ENCODE assay signal across 1 cellular context in the genomic region with DNA sequence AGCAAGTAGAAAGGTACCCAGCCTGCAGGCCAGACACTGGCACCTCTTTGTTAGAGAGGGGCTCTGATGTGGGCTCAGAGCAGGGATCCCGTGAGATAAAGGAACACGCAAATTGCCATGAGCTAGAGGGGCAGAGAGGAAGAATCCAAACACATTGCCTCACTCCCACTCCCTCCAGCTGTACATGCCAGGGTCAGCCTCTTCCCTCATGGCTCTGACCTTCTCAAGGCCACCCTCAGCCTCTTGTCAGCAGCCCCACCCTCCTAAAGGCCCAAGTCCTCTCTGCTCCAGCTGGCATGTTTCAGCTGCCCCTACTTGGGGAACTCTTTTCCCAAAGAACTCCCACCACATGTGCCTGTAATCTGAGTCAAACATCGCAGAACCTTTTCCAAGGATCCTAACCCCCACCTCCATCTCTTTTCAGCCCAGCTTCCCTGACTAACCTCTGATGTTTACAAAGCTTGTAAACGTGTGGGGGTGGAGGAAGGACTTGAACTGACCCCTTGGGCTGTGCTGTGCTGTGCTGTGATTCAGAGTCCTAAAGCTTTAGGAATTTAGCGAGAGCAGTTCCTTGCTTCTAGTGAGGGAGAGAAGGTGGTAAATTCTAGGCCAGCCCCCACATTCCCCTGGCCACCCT.
TF ChIP-seq lines count a peak whose summit lies in the region.

No MANE protein-coding gene starts in this region.

TF ChIP-seq in HepG2, 621 proteins besides CTCF, POLR2A, EP300 and RAD21 (continued from another document and continues in another):
- TF ChIP-seq, protein P1, sequence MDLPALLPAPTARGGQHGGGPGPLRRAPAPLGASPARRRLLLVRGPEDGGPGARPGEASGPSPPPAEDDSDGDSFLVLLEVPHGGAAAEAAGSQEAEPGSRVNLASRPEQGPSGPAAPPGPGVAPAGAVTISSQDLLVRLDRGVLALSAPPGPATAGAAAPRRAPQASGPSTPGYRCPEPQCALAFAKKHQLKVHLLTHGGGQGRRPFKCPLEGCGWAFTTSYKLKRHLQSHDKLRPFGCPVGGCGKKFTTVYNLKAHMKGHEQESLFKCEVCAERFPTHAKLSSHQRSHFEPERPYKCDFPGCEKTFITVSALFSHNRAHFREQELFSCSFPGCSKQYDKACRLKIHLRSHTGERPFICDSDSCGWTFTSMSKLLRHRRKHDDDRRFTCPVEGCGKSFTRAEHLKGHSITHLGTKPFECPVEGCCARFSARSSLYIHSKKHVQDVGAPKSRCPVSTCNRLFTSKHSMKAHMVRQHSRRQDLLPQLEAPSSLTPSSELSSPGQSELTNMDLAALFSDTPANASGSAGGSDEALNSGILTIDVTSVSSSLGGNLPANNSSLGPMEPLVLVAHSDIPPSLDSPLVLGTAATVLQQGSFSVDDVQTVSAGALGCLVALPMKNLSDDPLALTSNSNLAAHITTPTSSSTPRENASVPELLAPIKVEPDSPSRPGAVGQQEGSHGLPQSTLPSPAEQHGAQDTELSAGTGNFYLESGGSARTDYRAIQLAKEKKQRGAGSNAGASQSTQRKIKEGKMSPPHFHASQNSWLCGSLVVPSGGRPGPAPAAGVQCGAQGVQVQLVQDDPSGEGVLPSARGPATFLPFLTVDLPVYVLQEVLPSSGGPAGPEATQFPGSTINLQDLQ (CRISPR knock-in tag; IDR thresholded peaks at IDR 0.05): no peak
- TF ChIP-seq ZNF367 (CRISPR knock-in tag; IDR thresholded peaks at IDR 0.05; ENCODE audit: borderline replicate concordance) (no peak), NFRKB (IDR thresholded peaks at IDR 0.05) (no peak), JUN (CRISPR knock-in tag; IDR thresholded peaks at IDR 0.05) (no peak), ZNF619 (CRISPR knock-in tag; IDR thresholded peaks at IDR 0.05) (no peak), ZNF768 (CRISPR knock-in tag; IDR thresholded peaks at IDR 0.05) (no peak), NR2F6 (IDR thresholded peaks at IDR 0.05) (peak; percentile 59), NR2F6 (CRISPR knock-in tag; IDR thresholded peaks at IDR 0.05) (peak; percentile 74; the same call in 1 of the 2 replicates), MIER3 (CRISPR knock-in tag; IDR thresholded peaks at IDR 0.05; ENCODE audit: borderline replicate concordance) (peak; percentile 48; the same call in 1 of the 2 replicates), ARNTL (CRISPR knock-in tag; IDR thresholded peaks at IDR 0.05) (no peak), POLR2G (IDR thresholded peaks at IDR 0.05; ENCODE audit: low read depth, low read length) (no peak), EEA1 (CRISPR knock-in tag; IDR thresholded peaks at IDR 0.05; ENCODE audit: borderline replicate concordance) (no peak), ZNF883 (CRISPR knock-in tag; IDR thresholded peaks at IDR 0.05; ENCODE audit: not compliant biosample characterization) (no peak), ZSCAN22 (CRISPR knock-in tag; IDR thresholded peaks at IDR 0.05) (no peak), HOXA7 (CRISPR knock-in tag; IDR thresholded peaks at IDR 0.05) (no peak), SOX6 (IDR thresholded peaks at IDR 0.05) (no peak), SOX6 (CRISPR knock-in tag; IDR thresholded peaks at IDR 0.05) (peak; percentile 44; the same call in 1 of the 2 replicates), ZNF263 (CRISPR knock-in tag; IDR thresholded peaks at IDR 0.05) (no peak), NCOA5 (CRISPR knock-in tag; IDR thresholded peaks at IDR 0.05) (no peak), ESRRA (CRISPR knock-in tag; IDR thresholded peaks at IDR 0.05; ENCODE audit: low read depth) (peak; percentile 67; the same call in 1 of the 2 replicates), AKAP8 (CRISPR knock-in tag; IDR thresholded peaks at IDR 0.05) (no peak), TARDBP (CRISPR knock-in tag; IDR thresholded peaks at IDR 0.05) (no peak), PITX1 (CRISPR knock-in tag; IDR thresholded peaks at IDR 0.05) (peak; percentile 35; the same call in 1 of the 2 replicates), KLF16 (CRISPR knock-in tag; IDR thresholded peaks at IDR 0.05) (peak in 1 of 2 experiments; percentile 24; a peak in 1 of 4 replicates), ZNF136 (CRISPR knock-in tag; IDR thresholded peaks at IDR 0.05; ENCODE audit: low read depth) (no peak), ZNF891 (CRISPR knock-in tag; IDR thresholded peaks at IDR 0.05) (no peak), HDAC1 (CRISPR knock-in tag; IDR thresholded peaks at IDR 0.05) (peak; percentile 34; the same call in 1 of the 2 replicates), ZNF552 (CRISPR knock-in tag; IDR thresholded peaks at IDR 0.05; ENCODE audit: borderline replicate concordance) (no peak), RFXANK (CRISPR knock-in tag; IDR thresholded peaks at IDR 0.05) (no peak), ZNF607 (CRISPR knock-in tag; IDR thresholded peaks at IDR 0.05; ENCODE audit: borderline replicate concordance) (no peak), REL (CRISPR knock-in tag; conservative IDR thresholded peaks at IDR 0.05) (no peak), WIZ (CRISPR knock-in tag; IDR thresholded peaks at IDR 0.05) (no peak), ZNF343 (CRISPR knock-in tag; IDR thresholded peaks at IDR 0.05) (no peak), DMAP1 (CRISPR knock-in tag; IDR thresholded peaks at IDR 0.05) (no peak), ZFP36L2 (CRISPR knock-in tag; IDR thresholded peaks at IDR 0.05) (no peak), RAD51 (IDR thresholded peaks at IDR 0.05; ENCODE audit: borderline replicate concordance) (no peak), HOXD1 (CRISPR knock-in tag; IDR thresholded peaks at IDR 0.05) (no peak), SRSF1 (optimal IDR thresholded peaks at IDR 0.05; ENCODE audit: low read depth, low read length) (no peak), ZNF782 (CRISPR knock-in tag; IDR thresholded peaks at IDR 0.05; ENCODE audit: borderline replicate concordance) (0 out of 2 replicates have a peak, but pooled peaks have one; percentile 21), FOXA1 (IDR thresholded peaks at IDR 0.05) (no peak), FOXA1 (CRISPR knock-in tag; IDR thresholded peaks at IDR 0.05) (peak; percentile 52)
- TF ChIP-seq, protein P2, sequence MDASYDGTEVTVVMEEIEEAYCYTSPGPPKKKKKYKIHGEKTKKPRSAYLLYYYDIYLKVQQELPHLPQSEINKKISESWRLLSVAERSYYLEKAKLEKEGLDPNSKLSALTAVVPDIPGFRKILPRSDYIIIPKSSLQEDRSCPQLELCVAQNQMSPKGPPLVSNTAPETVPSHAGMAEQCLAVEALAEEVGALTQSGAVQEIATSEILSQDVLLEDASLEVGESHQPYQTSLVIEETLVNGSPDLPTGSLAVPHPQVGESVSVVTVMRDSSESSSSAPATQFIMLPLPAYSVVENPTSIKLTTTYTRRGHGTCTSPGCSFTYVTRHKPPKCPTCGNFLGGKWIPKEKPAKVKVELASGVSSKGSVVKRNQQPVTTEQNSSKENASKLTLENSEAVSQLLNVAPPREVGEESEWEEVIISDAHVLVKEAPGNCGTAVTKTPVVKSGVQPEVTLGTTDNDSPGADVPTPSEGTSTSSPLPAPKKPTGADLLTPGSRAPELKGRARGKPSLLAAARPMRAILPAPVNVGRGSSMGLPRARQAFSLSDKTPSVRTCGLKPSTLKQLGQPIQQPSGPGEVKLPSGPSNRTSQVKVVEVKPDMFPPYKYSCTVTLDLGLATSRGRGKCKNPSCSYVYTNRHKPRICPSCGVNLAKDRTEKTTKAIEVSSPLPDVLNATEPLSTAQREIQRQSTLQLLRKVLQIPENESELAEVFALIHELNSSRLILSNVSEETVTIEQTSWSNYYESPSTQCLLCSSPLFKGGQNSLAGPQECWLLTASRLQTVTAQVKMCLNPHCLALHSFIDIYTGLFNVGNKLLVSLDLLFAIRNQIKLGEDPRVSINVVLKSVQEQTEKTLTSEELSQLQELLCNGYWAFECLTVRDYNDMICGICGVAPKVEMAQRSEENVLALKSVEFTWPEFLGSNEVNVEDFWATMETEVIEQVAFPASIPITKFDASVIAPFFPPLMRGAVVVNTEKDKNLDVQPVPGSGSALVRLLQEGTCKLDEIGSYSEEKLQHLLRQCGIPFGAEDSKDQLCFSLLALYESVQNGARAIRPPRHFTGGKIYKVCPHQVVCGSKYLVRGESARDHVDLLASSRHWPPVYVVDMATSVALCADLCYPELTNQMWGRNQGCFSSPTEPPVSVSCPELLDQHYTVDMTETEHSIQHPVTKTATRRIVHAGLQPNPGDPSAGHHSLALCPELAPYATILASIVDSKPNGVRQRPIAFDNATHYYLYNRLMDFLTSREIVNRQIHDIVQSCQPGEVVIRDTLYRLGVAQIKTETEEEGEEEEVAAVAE (CRISPR knock-in tag; IDR thresholded peaks at IDR 0.05; ENCODE audit: borderline replicate concordance): no peak
- TF ChIP-seq, protein P3, sequence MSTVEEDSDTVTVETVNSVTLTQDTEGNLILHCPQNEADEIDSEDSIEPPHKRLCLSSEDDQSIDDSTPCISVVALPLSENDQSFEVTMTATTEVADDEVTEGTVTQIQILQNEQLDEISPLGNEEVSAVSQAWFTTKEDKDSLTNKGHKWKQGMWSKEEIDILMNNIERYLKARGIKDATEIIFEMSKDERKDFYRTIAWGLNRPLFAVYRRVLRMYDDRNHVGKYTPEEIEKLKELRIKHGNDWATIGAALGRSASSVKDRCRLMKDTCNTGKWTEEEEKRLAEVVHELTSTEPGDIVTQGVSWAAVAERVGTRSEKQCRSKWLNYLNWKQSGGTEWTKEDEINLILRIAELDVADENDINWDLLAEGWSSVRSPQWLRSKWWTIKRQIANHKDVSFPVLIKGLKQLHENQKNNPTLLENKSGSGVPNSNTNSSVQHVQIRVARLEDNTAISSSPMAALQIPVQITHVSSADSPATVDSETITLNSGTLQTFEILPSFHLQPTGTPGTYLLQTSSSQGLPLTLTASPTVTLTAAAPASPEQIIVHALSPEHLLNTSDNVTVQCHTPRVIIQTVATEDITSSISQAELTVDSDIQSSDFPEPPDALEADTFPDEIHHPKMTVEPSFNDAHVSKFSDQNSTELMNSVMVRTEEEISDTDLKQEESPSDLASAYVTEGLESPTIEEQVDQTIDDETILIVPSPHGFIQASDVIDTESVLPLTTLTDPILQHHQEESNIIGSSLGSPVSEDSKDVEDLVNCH (CRISPR knock-in tag; IDR thresholded peaks at IDR 0.05): no peak
- TF ChIP-seq, protein P4, sequence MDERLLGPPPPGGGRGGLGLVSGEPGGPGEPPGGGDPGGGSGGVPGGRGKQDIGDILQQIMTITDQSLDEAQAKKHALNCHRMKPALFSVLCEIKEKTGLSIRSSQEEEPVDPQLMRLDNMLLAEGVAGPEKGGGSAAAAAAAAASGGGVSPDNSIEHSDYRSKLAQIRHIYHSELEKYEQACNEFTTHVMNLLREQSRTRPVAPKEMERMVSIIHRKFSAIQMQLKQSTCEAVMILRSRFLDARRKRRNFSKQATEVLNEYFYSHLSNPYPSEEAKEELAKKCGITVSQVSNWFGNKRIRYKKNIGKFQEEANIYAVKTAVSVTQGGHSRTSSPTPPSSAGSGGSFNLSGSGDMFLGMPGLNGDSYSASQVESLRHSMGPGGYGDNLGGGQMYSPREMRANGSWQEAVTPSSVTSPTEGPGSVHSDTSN (CRISPR knock-in tag; IDR thresholded peaks at IDR 0.05): no peak
- TF ChIP-seq, protein P5, sequence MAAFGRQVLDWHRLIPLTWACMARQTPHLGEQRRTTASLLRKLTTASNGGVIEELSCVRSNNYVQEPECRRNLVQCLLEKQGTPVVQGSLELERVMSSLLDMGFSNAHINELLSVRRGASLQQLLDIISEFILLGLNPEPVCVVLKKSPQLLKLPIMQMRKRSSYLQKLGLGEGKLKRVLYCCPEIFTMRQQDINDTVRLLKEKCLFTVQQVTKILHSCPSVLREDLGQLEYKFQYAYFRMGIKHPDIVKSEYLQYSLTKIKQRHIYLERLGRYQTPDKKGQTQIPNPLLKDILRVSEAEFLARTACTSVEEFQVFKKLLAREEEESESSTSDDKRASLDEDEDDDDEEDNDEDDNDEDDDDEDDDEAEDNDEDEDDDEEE (CRISPR knock-in tag; IDR thresholded peaks at IDR 0.05): no peak
- TF ChIP-seq, protein P6, sequence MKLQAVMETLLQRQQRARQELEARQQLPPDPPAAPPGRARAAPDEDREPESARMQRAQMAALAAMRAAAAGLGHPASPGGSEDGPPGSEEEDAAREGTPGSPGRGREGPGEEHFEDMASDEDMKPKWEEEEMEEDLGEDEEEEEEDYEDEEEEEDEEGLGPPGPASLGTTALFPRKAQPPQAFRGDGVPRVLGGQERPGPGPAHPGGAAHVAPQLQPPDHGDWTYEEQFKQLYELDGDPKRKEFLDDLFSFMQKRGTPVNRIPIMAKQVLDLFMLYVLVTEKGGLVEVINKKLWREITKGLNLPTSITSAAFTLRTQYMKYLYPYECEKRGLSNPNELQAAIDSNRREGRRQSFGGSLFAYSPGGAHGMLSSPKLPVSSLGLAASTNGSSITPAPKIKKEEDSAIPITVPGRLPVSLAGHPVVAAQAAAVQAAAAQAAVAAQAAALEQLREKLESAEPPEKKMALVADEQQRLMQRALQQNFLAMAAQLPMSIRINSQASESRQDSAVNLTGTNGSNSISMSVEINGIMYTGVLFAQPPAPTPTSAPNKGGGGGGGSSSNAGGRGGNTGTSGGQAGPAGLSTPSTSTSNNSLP (IDR thresholded peaks at IDR 0.05; ENCODE audit: low read depth, low read length): no peak
- TF ChIP-seq, protein P7, sequence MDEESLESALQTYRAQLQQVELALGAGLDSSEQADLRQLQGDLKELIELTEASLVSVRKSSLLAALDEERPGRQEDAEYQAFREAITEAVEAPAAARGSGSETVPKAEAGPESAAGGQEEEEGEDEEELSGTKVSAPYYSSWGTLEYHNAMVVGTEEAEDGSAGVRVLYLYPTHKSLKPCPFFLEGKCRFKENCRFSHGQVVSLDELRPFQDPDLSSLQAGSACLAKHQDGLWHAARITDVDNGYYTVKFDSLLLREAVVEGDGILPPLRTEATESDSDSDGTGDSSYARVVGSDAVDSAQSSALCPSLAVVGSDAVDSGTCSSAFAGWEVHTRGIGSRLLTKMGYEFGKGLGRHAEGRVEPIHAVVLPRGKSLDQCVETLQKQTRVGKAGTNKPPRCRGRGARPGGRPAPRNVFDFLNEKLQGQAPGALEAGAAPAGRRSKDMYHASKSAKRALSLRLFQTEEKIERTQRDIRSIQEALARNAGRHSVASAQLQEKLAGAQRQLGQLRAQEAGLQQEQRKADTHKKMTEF (CRISPR knock-in tag; IDR thresholded peaks at IDR 0.05): peak; percentile 47; the same call in 1 of the 2 replicates
- TF ChIP-seq, protein P8, sequence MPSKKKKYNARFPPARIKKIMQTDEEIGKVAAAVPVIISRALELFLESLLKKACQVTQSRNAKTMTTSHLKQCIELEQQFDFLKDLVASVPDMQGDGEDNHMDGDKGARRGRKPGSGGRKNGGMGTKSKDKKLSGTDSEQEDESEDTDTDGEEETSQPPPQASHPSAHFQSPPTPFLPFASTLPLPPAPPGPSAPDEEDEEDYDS (CRISPR knock-in tag; IDR thresholded peaks at IDR 0.05): no peak
- TF ChIP-seq, protein P9, sequence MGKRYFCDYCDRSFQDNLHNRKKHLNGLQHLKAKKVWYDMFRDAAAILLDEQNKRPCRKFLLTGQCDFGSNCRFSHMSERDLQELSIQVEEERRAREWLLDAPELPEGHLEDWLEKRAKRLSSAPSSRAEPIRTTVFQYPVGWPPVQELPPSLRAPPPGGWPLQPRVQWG (CRISPR knock-in tag; IDR thresholded peaks at IDR 0.05; ENCODE audit: borderline replicate concordance, low read depth): no peak
